8 cellular contexts compared by ENCODE assay signal in genomic region chr12:64626588-64626987, GRCh38. TPM values are rescaled to one million over a fixed set of nuclear protein-coding genes. Genes with fewer than 3 reads are reported as not detected.
A peak's percentile ranks its signal among the peaks of the same experiment; 100 is the strongest.
DNase-seq lines count a peak whose midpoint lies in the region; ATAC-seq and TF ChIP-seq lines count a peak whose summit lies in the region.
"Not testable (repeated sequence)": the region's sequence is repeated elsewhere in the genome, so short reads cannot be mapped to it uniquely, and the experiment has no call there.

No MANE protein-coding gene starts in this region.

- TF ChIP-seq CTCF in PC-3 (conservative IDR thresholded peaks at IDR 0.05; ENCODE audit: low read depth, low read length); activated CD8-positive, alpha-beta T cell treated with anti-CD3 and anti-CD28 coated beads for 36 hours (IDR thresholded peaks at IDR 0.05); breast epithelium (IDR thresholded peaks at IDR 0.05); gastroesophageal sphincter (IDR thresholded peaks at IDR 0.05); gastrocnemius medialis (IDR thresholded peaks at IDR 0.05 in 4 of 5, conservative IDR thresholded peaks at IDR 0.05 in 1 of 5): not testable (repeated sequence)

- H2BK12ac ChIP-seq in mesenchymal stem cell (ENCODE audit: low read length in 2 of 2) = not testable (repeated sequence)

- H3K79me2 ChIP-seq in PC-3 (ENCODE audit: low read length) = peaks cover 57% of the 10 kb centered on the region

- in situ Hi-C loops in gastrocnemius medialis (cut with MboI; ENCODE audit: low sequenced_read_pairs in 4 of 4) = not testable (repeated sequence)

- H2AK5ac ChIP-seq in mesenchymal stem cell (ENCODE audit: low read length, severe bottlenecking) = not testable (repeated sequence)

- H3K27me3 ChIP-seq in CD4-positive, CD25-positive, alpha-beta regulatory T cell (ENCODE audit: control insufficient read depth, insufficient read depth, low read length); PC-3 (ENCODE audit: low read length); breast epithelium; gastroesophageal sphincter; mesenchymal stem cell (ENCODE audit: control insufficient read depth in 1 of 2, insufficient read depth in 1 of 2, low read length in 2 of 2); gastrocnemius medialis: not testable (repeated sequence)

- not testable (repeated sequence) for H2BK15ac ChIP-seq in mesenchymal stem cell (ENCODE audit: low read depth, poor library complexity, severe bottlenecking)

- peak overlapping the region in 2 of 4 donors; percentile 2 to 65 for H3K4me3 Mint-ChIP-seq in CD4-positive, CD25-positive, alpha-beta regulatory T cell
- not testable (repeated sequence) for H3K4me3 Mint-ChIP-seq in activated CD8-positive, alpha-beta T cell treated with anti-CD3 and anti-CD28 coated beads for 36 hours

- intact Hi-C loops in PC-3 (cut with micrococcal nuclease) = loop anchor here (1.0 to 5.0 kb wide), 2 partner anchors 24 to 71 kb away; no protein-coding TSS in a partner anchor
- intact Hi-C loops in activated CD8-positive, alpha-beta T cell treated with anti-CD3 and anti-CD28 coated beads for 36 hours (cut with micrococcal nuclease); breast epithelium (cut with DNase I; ENCODE audit: low total_unique reads); gastrocnemius medialis (cut with DNase I; ENCODE audit: low total_unique reads): not testable (repeated sequence)

- peak overlapping the region in 2 of 3 donors; percentile 63 to 87 for H3K27ac Mint-ChIP-seq in CD4-positive, CD25-positive, alpha-beta regulatory T cell
- H3K27ac Mint-ChIP-seq in activated CD8-positive, alpha-beta T cell treated with anti-CD3 and anti-CD28 coated beads for 36 hours = peak overlapping the region; percentile 55

- not testable (repeated sequence) for H2BK120ac ChIP-seq in mesenchymal stem cell (ENCODE audit: low read depth, low read length)

- WGBS in gastroesophageal sphincter (ENCODE audit: low coverage in 1 of 2), 2 donors = 100% methylated on average over 1 of the region's 1 CpG; no CpG with 5 or more reads in 1 of the 2 donors
- WGBS in mesenchymal stem cell = 86% methylated on average over 1 of the region's 1 CpG
- 98% methylated on average over 1 of the region's 1 CpG for WGBS in urinary bladder

- H3K36me3 ChIP-seq in CD4-positive, CD25-positive, alpha-beta regulatory T cell (ENCODE audit: control insufficient read depth, insufficient read depth, low read length) = peaks cover 16% of the 10 kb centered on the region
- not testable (repeated sequence) for H3K36me3 ChIP-seq in PC-3 (ENCODE audit: low read depth, low read length); breast epithelium; gastroesophageal sphincter; mesenchymal stem cell (ENCODE audit: control insufficient read depth in 1 of 2, insufficient read depth in 2 of 2, low read depth in 1 of 2, low read length in 2 of 2); gastrocnemius medialis; urinary bladder (ENCODE audit: insufficient read depth)

- H3K9ac ChIP-seq in PC-3 (ENCODE audit: low read length) = peak overlapping the region; percentile 66
- not testable (repeated sequence) for H3K9ac ChIP-seq in mesenchymal stem cell (ENCODE audit: low read length)

- H3K27me3 Mint-ChIP-seq in CD4-positive, CD25-positive, alpha-beta regulatory T cell; activated CD8-positive, alpha-beta T cell treated with anti-CD3 and anti-CD28 coated beads for 36 hours: not testable (repeated sequence)

- peak overlapping the region; percentile 61 for H3K27ac ChIP-seq in CD4-positive, CD25-positive, alpha-beta regulatory T cell (ENCODE audit: insufficient read depth, low read length, poor library complexity, severe bottlenecking)
- peak overlapping the region; percentile 97 for H3K27ac ChIP-seq in PC-3 (ENCODE audit: low read length)
- H3K27ac ChIP-seq in breast epithelium = peak overlapping the region; percentile 74 to 85
- peak overlapping the region; percentile 63 to 94 (median 82) for H3K27ac ChIP-seq in gastroesophageal sphincter
- H3K27ac ChIP-seq in mesenchymal stem cell (ENCODE audit: low read length, poor library complexity, severe bottlenecking) = peak overlapping the region; percentile 97
- peak overlapping the region; percentile 18 to 76 (median 66) for H3K27ac ChIP-seq in gastrocnemius medialis
- peak overlapping the region; percentile 38 for H3K27ac ChIP-seq in urinary bladder (ENCODE audit: low read depth)

- H2AFZ ChIP-seq in PC-3 (ENCODE audit: low read length); mesenchymal stem cell (ENCODE audit: low read depth, low read length): not testable (repeated sequence)

- not testable (repeated sequence) for H3K9me2 ChIP-seq in PC-3 (replicated peaks; ENCODE audit: low read length)

- not testable (repeated sequence) for H2BK5ac ChIP-seq in mesenchymal stem cell (ENCODE audit: low read depth, low read length, poor library complexity, severe bottlenecking)

- 0 out of 2 replicates have a peak overlapping the region, but pooled peaks have one; percentile 76 for H3K4me2 ChIP-seq in PC-3 (ENCODE audit: low read length)
- H3K4me2 ChIP-seq in mesenchymal stem cell (ENCODE audit: low read length, poor library complexity, severe bottlenecking) = not testable (repeated sequence)

- BruUV-seq in PC-3 (replicated peaks; lab: Mats Ljungman, UMichigan) = not testable (repeated sequence)

- TF ChIP-seq POLR2A in breast epithelium (IDR thresholded peaks at IDR 0.05); gastroesophageal sphincter (IDR thresholded peaks at IDR 0.05); gastrocnemius medialis (IDR thresholded peaks at IDR 0.05): not testable (repeated sequence)

- not testable (repeated sequence) for H3K14ac ChIP-seq in mesenchymal stem cell (ENCODE audit: low read length in 2 of 2)

- not testable (repeated sequence) for TF ChIP-seq EP300 in gastroesophageal sphincter (IDR thresholded peaks at IDR 0.05)

- peaks cover 15% of the 10 kb centered on the region for H3F3A ChIP-seq in PC-3 (ENCODE audit: low read length, unreplicated experiment)

- H4K8ac ChIP-seq in mesenchymal stem cell (ENCODE audit: low read length) = not testable (repeated sequence)

- peak overlapping the region; percentile 8 for H4K91ac ChIP-seq in mesenchymal stem cell (ENCODE audit: low read length)

- not testable (repeated sequence) for H3K9me3 ChIP-seq in CD4-positive, CD25-positive, alpha-beta regulatory T cell (ENCODE audit: control insufficient read depth in 2 of 2, low read length in 2 of 2); PC-3 (ENCODE audit: low read length); breast epithelium; gastroesophageal sphincter; mesenchymal stem cell (ENCODE audit: control insufficient read depth, low read length); gastrocnemius medialis

- peak overlapping the region in 1 of 2 experiments; percentile 34 for H3K18ac ChIP-seq in mesenchymal stem cell (ENCODE audit: low read depth in 1 of 2, low read length in 2 of 2)

- peak overlapping the region; percentile 47 for H3K4me3 ChIP-seq in CD4-positive, CD25-positive, alpha-beta regulatory T cell (ENCODE audit: low read depth, low read length)
- not testable (repeated sequence) for H3K4me3 ChIP-seq in PC-3 (ENCODE audit: low read length); breast epithelium; gastroesophageal sphincter; mesenchymal stem cell (ENCODE audit: insufficient read depth in 1 of 2, low read depth in 1 of 2, low read length in 2 of 2); gastrocnemius medialis; urinary bladder (ENCODE audit: low read depth, low read length)

- H3K9me3 Mint-ChIP-seq in CD4-positive, CD25-positive, alpha-beta regulatory T cell; activated CD8-positive, alpha-beta T cell treated with anti-CD3 and anti-CD28 coated beads for 36 hours: not testable (repeated sequence)

- not testable (repeated sequence) for ATAC-seq in CD4-positive, CD25-positive, alpha-beta regulatory T cell (ENCODE audit: low read depth in 2 of 2); PC-3; activated CD8-positive, alpha-beta T cell treated with anti-CD3 and anti-CD28 coated beads for 36 hours; gastroesophageal sphincter; gastrocnemius medialis

- peak overlapping the region in 1 of 2 experiments; percentile 58 for H3K4ac ChIP-seq in mesenchymal stem cell (ENCODE audit: low read depth in 1 of 2, low read length in 2 of 2)

- not testable (repeated sequence) for DNase-seq in CD4-positive, CD25-positive, alpha-beta regulatory T cell; PC-3; activated CD8-positive, alpha-beta T cell treated with anti-CD3 and anti-CD28 coated beads for 36 hours; breast epithelium (ENCODE audit: low spot score in 2 of 2); mesenchymal stem cell; gastrocnemius medialis

- H3K4me1 ChIP-seq in CD4-positive, CD25-positive, alpha-beta regulatory T cell (ENCODE audit: control insufficient read depth, insufficient read depth, low read length, poor library complexity, severe bottlenecking) = peaks cover 79% of the 10 kb centered on the region
- H3K4me1 ChIP-seq in PC-3 (ENCODE audit: insufficient read depth, low read length) (peaks cover 47% of the 10 kb centered on the region), gastroesophageal sphincter (peaks cover 8 to 99% (median 14%) of the 10 kb centered on the region in 3 donors), gastrocnemius medialis (peaks cover 9 to 23% of the 10 kb centered on the region in 2 donors)
- not testable (repeated sequence) for H3K4me1 ChIP-seq in breast epithelium; mesenchymal stem cell (ENCODE audit: control insufficient read depth, insufficient read depth, low read depth, low read length); urinary bladder (ENCODE audit: insufficient read depth)

- H3K36me3 Mint-ChIP-seq in CD4-positive, CD25-positive, alpha-beta regulatory T cell = peaks cover 30% of the 10 kb centered on the region
- H3K36me3 Mint-ChIP-seq in activated CD8-positive, alpha-beta T cell treated with anti-CD3 and anti-CD28 coated beads for 36 hours (ENCODE audit: low read depth) = peaks cover 21% of the 10 kb centered on the region

- POLR2A ChIA-PET in PC-3 (lab: Charles Lee; ENCODE audit: unreplicated experiment) = interaction anchor here (0.6 kb wide), 1 partner anchor 1903 kb away, joined by 3 read pairs; no protein-coding TSS in a partner anchor
- POLR2A ChIA-PET in activated CD8-positive, alpha-beta T cell treated with anti-CD3 and anti-CD28 coated beads for 36 hours (lab: Charles Lee) = not testable (repeated sequence)

- CTCF ChIA-PET in PC-3 (lab: Charles Lee) = not testable (repeated sequence)
- CTCF ChIA-PET in activated CD8-positive, alpha-beta T cell treated with anti-CD3 and anti-CD28 coated beads for 36 hours (lab: Charles Lee) = interaction anchor here (1.1 to 1.8 kb wide), 5 partner anchors 15 to 77 kb away, joined by 3 to 5 read pairs (median 5); partner anchors contain the start of gene RASSF3

- not testable (repeated sequence) for H4K20me1 ChIP-seq in PC-3 (ENCODE audit: low read length)

- H3K79me1 ChIP-seq in mesenchymal stem cell (replicated peaks; ENCODE audit: low read length, poor library complexity, severe bottlenecking) = peaks cover 13% of the 10 kb centered on the region

- H3K4me1 Mint-ChIP-seq in CD4-positive, CD25-positive, alpha-beta regulatory T cell = peaks cover 44 to 93% (median 63%) of the 10 kb centered on the region in 4 donors
- H3K4me1 Mint-ChIP-seq in activated CD8-positive, alpha-beta T cell treated with anti-CD3 and anti-CD28 coated beads for 36 hours (ENCODE audit: low read depth) = peaks cover 70% of the 10 kb centered on the region

- not testable (repeated sequence) for H3K23ac ChIP-seq in mesenchymal stem cell (ENCODE audit: low read length in 2 of 2)

RNA-seq across cellular contexts. Expression of gene RASSF3, which starts 16.3 kb away (rescaled TPM):
- total RNA-seq in CD4-positive, CD25-positive, alpha-beta regulatory T cell = 158 TPM
- polyA plus RNA-seq in CD4-positive, CD25-positive, alpha-beta regulatory T cell = 10 to 100 TPM in 2 of 4 donors, 1 to 10 TPM in 2; 5.5 to 12.8 (median 8.0) TPM
- total RNA-seq in PC-3 (2014; rRNA removed) (13.4 and 19.1 TPM in 2 replicates), breast epithelium (10 to 100 TPM; 23.4 to 28.4 (median 24.6) TPM), gastroesophageal sphincter (100 to 1,000 TPM; 149 to 332 (median 182) TPM), gastrocnemius medialis (10 to 100 TPM in 1 of 4 donors, 1 to 10 TPM in 3; 5.2 to 11.5 (median 7.0) TPM), urinary bladder (50.4 TPM)
- total RNA-seq in activated CD8-positive, alpha-beta T cell treated with anti-CD3 and anti-CD28 coated beads for 36 hours = 10 to 100 TPM; 40.4 to 41.6 TPM
- 30.7 TPM for polyA plus RNA-seq in mesenchymal stem cell (2013, experiment 1 of 2)
- polyA plus RNA-seq in mesenchymal stem cell (2013, experiment 2 of 2) = 32.3 TPM
- 112 TPM for polyA plus RNA-seq in urinary bladder

Comparison
In these comparisons a context has a peak if more than half of its experiments do, and no peak if none do; other contexts are left out.
1. H3K27ac ChIP-seq: peak in every context shown above with its lines; median percentile 97 in PC-3; 97 in mesenchymal stem cell; 82 in gastroesophageal sphincter; 80 in breast epithelium; 66 in gastrocnemius medialis; 61 in CD4-positive, CD25-positive, alpha-beta regulatory T cell; 38 in urinary bladder.